ENCODE assay signal across 19 cellular contexts in genomic region chr15:69158843-69159240, GRCh38. TPM values are rescaled to one million over a fixed set of nuclear protein-coding genes. Genes with fewer than 3 reads are reported as not detected.
DNase-seq lines count a peak whose midpoint lies in the region; ATAC-seq and TF ChIP-seq lines count a peak whose summit lies in the region.
"Had no signal": no experiment of that assay in that cellular context is flagged by ENCODE, and none has a peak within 500 bp of the region (broad histone marks: within the 10 kb centered on the region; RNA-seq: fewer than 3 reads in every experiment).

No MANE protein-coding gene starts in this region.

- H3K4me3 ChIP-seq in breast epithelium, result no peak overlapping the region
- no peak overlapping the region for H3K4me3 ChIP-seq in uterus
- H3K4me3 ChIP-seq: K562 had no signal

- CTCF ChIA-PET in MCF 10A (lab: Yijun Ruan, JAX), result interaction anchor here (0.6 to 1.6 kb wide), 4 partner anchors 25 to 44 kb away, joined by 3 to 4 read pairs (median 4); no protein-coding TSS in a partner anchor

- POLR2A ChIA-PET in MCF 10A (lab: Yijun Ruan, JAX), result interaction anchor here (0.7 to 0.9 kb wide), 2 partner anchors 9 to 84 kb away, joined by 3 read pairs; no protein-coding TSS in a partner anchor

- H3K4me1 ChIP-seq in breast epithelium, result no peaks in the 10 kb centered on the region
- H3K4me1 ChIP-seq in uterus, result peaks cover 0 to 4% of the 10 kb centered on the region in 2 donors

- H3K4me3 Mint-ChIP-seq in MCF 10A (ENCODE audit: unreplicated experiment) (peak overlapping the region; percentile 97), mesothelial cell of epicardium (peak overlapping the region; percentile 22)
- H3K4me3 Mint-ChIP-seq in activated T-helper 17 cell treated with anti-CD3 and anti-CD28 coated beads, Interleukin-2, amount 50 U/mL, for 72 hours, result peak overlapping the region; percentile 96

- H3K27me3 Mint-ChIP-seq in MCF 10A (ENCODE audit: insufficient read depth, unreplicated experiment) (no peaks in the 10 kb centered on the region), mesothelial cell of epicardium (ENCODE audit: low read depth) (no peaks in the 10 kb centered on the region)
- H3K27me3 Mint-ChIP-seq in activated T-helper 17 cell treated with anti-CD3 and anti-CD28 coated beads, Interleukin-2, amount 50 U/mL, for 72 hours, result peaks cover 18% of the 10 kb centered on the region

- H3K27ac Mint-ChIP-seq in MCF 10A (ENCODE audit: low read depth, unreplicated experiment) (no peak overlapping the region), mesothelial cell of epicardium (peak overlapping the region; percentile 11)
- H3K27ac Mint-ChIP-seq in activated T-helper 17 cell treated with anti-CD3 and anti-CD28 coated beads, Interleukin-2, amount 50 U/mL, for 72 hours, result peak overlapping the region; percentile 12

- no peak for ATAC-seq in activated T-helper 17 cell treated with anti-CD3 and anti-CD28 coated beads, Interleukin-2, amount 50 U/mL, for 72 hours (replicated peaks)
- ATAC-seq: activated CD4-positive, CD25-positive, alpha-beta regulatory T cell treated with anti-CD3 and anti-CD28 coated beads, Interleukin-2, amount 50 U/mL, for 24 hours; K562 had no signal

- TF ChIP-seq POLR2A in breast epithelium (IDR thresholded peaks at IDR 0.05) (no peak), uterus (IDR thresholded peaks at IDR 0.05) (no peak)

- H3K9me3 ChIP-seq in breast epithelium, result no peaks in the 10 kb centered on the region
- no peaks in the 10 kb centered on the region for H3K9me3 ChIP-seq in uterus

- intact Hi-C loops in MCF 10A (cut with micrococcal nuclease) (no loop called here), breast epithelium (cut with DNase I; ENCODE audit: low total_unique reads) (no loop called here), uterus (cut with DNase I; ENCODE audit: low total_unique reads) (no loop called here)

- H3K4me1 Mint-ChIP-seq in MCF 10A (ENCODE audit: insufficient read depth, unreplicated experiment) (peaks cover 31% of the 10 kb centered on the region), mesothelial cell of epicardium (peaks cover 28% of the 10 kb centered on the region)
- peaks cover 11% of the 10 kb centered on the region for H3K4me1 Mint-ChIP-seq in activated T-helper 17 cell treated with anti-CD3 and anti-CD28 coated beads, Interleukin-2, amount 50 U/mL, for 72 hours

- H3K9me3 Mint-ChIP-seq in MCF 10A (ENCODE audit: unreplicated experiment) (no peaks in the 10 kb centered on the region), mesothelial cell of epicardium (peaks cover 6% of the 10 kb centered on the region)
- no peaks in the 10 kb centered on the region for H3K9me3 Mint-ChIP-seq in activated T-helper 17 cell treated with anti-CD3 and anti-CD28 coated beads, Interleukin-2, amount 50 U/mL, for 72 hours

- TF ChIP-seq CTCF in MCF 10A (IDR thresholded peaks at IDR 0.05; ENCODE audit: unreplicated experiment), result no peak
- TF ChIP-seq CTCF in breast epithelium (IDR thresholded peaks at IDR 0.05), result no peak
- TF ChIP-seq CTCF in mesothelial cell of epicardium (IDR thresholded peaks at IDR 0.05; ENCODE audit: unreplicated experiment), result no peak
- TF ChIP-seq CTCF in uterus (IDR thresholded peaks at IDR 0.05), result no peak

- no peaks in the 10 kb centered on the region for H3K36me3 Mint-ChIP-seq in MCF 10A (ENCODE audit: insufficient read depth, unreplicated experiment)
- peaks cover 5% of the 10 kb centered on the region for H3K36me3 Mint-ChIP-seq in activated T-helper 17 cell treated with anti-CD3 and anti-CD28 coated beads, Interleukin-2, amount 50 U/mL, for 72 hours (ENCODE audit: low read depth)
- no peaks in the 10 kb centered on the region for H3K36me3 Mint-ChIP-seq in mesothelial cell of epicardium

- H3K27me3 ChIP-seq in breast epithelium (no peaks in the 10 kb centered on the region), uterus (no peaks in the 10 kb centered on the region)

- H3K36me3 ChIP-seq in breast epithelium, result no peaks in the 10 kb centered on the region
- H3K36me3 ChIP-seq in uterus, result no peaks in the 10 kb centered on the region

- no TSS peak for BruUV-seq in MCF 10A (replicated peaks; lab: Mats Ljungman, UMichigan)

- DNase-seq in MCF 10A (ENCODE audit: unreplicated experiment) (no peak), breast epithelium (ENCODE audit: low spot score in 2 of 2) (no peak), mesothelial cell of epicardium (ENCODE audit: low spot score in 2 of 2, unreplicated experiment in 2 of 2) (no peak), uterus (no peak), NCI-H524 treated with DMSO at 0.1 percent for 48 hours (lab: John Stamatoyannopoulos, UW) (no peak), NCI-H524 (lab: John Stamatoyannopoulos, UW) (no peak)
- DNase-seq: amniotic stem cell; hippocampal formation; kidney; NCI-H1048; NCI-H2081 treated with DMSO at 0.1 percent for 48 hours; NCI-H510A treated with DMSO at 0.1 percent for 48 hours; SHP77 treated with DMSO at 0.1 percent for 48 hours; stimulated activated CD4-positive, alpha-beta T cell treated with anti-CD3 and anti-CD28 coated beads, Interleukin-2, amount 100 ng/mL, for 24 hours had no signal

- no peak overlapping the region for H3K27ac ChIP-seq in breast epithelium
- peak overlapping the region; percentile 97 for H3K27ac ChIP-seq in temporal lobe (ENCODE audit: low read depth, low read length)
- no peak overlapping the region for H3K27ac ChIP-seq in uterus
- H3K27ac ChIP-seq: HL-60 had no signal

RNA-seq across cellular contexts. Expression of gene GLCE, which starts 1.6 kb away (rescaled TPM):
- 7.5 and 8.3 TPM in 2 replicates for total RNA-seq in MCF 10A (2022)
- 10 to 100 TPM; 15.0 to 52.2 (median 28.8) TPM for total RNA-seq in breast epithelium
- total RNA-seq in activated T-helper 17 cell treated with anti-CD3 and anti-CD28 coated beads, Interleukin-2, amount 50 U/mL, for 72 hours, result 1 to 10 TPM; 3.8 to 5.0 TPM
- 19.6 to 22.0 TPM (median 19.7 TPM) in 3 replicates for total RNA-seq in mesothelial cell of epicardium
- total RNA-seq in temporal lobe, result 52.9 TPM
- total RNA-seq in uterus, result 10 to 100 TPM in 3 of 4 donors, 1 to 10 TPM in 1; 3.1 to 46.0 (median 14.7) TPM

Comparison
In these comparisons a context has a peak if more than half of its experiments do, and no peak if none do; other contexts are left out.
1. H3K4me3 Mint-ChIP-seq: peak in every context shown above with its lines; median percentile 97 in MCF 10A; 96 in activated T-helper 17 cell treated with anti-CD3 and anti-CD28 coated beads, Interleukin-2, amount 50 U/mL, for 72 hours; 22 in mesothelial cell of epicardium.